ENCODE assay signal across 7 cellular contexts in genomic region chr1:3724416-3725030, GRCh38. TPM values are rescaled to one million over a fixed set of nuclear protein-coding genes. Genes with fewer than 3 reads are reported as not detected.
DNase-seq lines count a peak whose midpoint lies in the region; ATAC-seq and TF ChIP-seq lines count a peak whose summit lies in the region.
"Not testable (repeated sequence)": the region's sequence is repeated elsewhere in the genome, so short reads cannot be mapped to it uniquely, and the experiment has no call there.

No MANE protein-coding gene starts in this region.

- H3K4me3 Mint-ChIP-seq in activated T-cell treated with anti-CD3 and anti-CD28 coated beads, Interleukin-2, amount 50 U/mL, for 24 hours = not testable (repeated sequence)
- H3K4me3 Mint-ChIP-seq in effector memory CD8-positive, alpha-beta T cell = peak overlapping the region in 1 of 2 donors; percentile 6

- H3K27ac Mint-ChIP-seq in activated T-cell treated with anti-CD3 and anti-CD28 coated beads, Interleukin-2, amount 50 U/mL, for 24 hours = not testable (repeated sequence)
- peak overlapping the region in 1 of 2 donors; percentile 49 for H3K27ac Mint-ChIP-seq in effector memory CD8-positive, alpha-beta T cell

- peak; percentile 69 for ATAC-seq in effector memory CD8-positive, alpha-beta T cell (replicated peaks)

- peaks cover 11% of the 10 kb centered on the region for H3K27me3 Mint-ChIP-seq in activated T-cell treated with anti-CD3 and anti-CD28 coated beads, Interleukin-2, amount 50 U/mL, for 24 hours
- not testable (repeated sequence) for H3K27me3 Mint-ChIP-seq in effector memory CD8-positive, alpha-beta T cell

- H3K36me3 Mint-ChIP-seq in activated T-cell treated with anti-CD3 and anti-CD28 coated beads, Interleukin-2, amount 50 U/mL, for 24 hours (ENCODE audit: low read depth); effector memory CD8-positive, alpha-beta T cell (ENCODE audit: insufficient read depth): not testable (repeated sequence)

- peak; percentile 96 for TF ChIP-seq CTCF in GM12872 (IDR thresholded peaks at IDR 0.05; ENCODE audit: insufficient read depth, low read depth, low read length)

- not testable (repeated sequence) for H3K4me1 Mint-ChIP-seq in activated T-cell treated with anti-CD3 and anti-CD28 coated beads, Interleukin-2, amount 50 U/mL, for 24 hours (ENCODE audit: low read depth)
- H3K4me1 Mint-ChIP-seq in effector memory CD8-positive, alpha-beta T cell (ENCODE audit: low read depth in 2 of 2) = peaks cover 6 to 12% of the 10 kb centered on the region in 2 donors

- not testable (repeated sequence) for H3K9me3 Mint-ChIP-seq in activated T-cell treated with anti-CD3 and anti-CD28 coated beads, Interleukin-2, amount 50 U/mL, for 24 hours; effector memory CD8-positive, alpha-beta T cell

- DNase-seq in NCI-H1105 treated with DMSO at 0.1 percent for 48 hours (lab: John Stamatoyannopoulos, UW) (peak; percentile 64), SK-N-DZ (ENCODE audit: low spot score) (peak; percentile 59), left kidney (ENCODE audit: low read depth, low spot score) (peak; percentile 86)
- DNase-seq in activated T-cell treated with anti-CD3 and anti-CD28 coated beads, Interleukin-2, amount 50 U/mL, for 24 hours = peak; percentile 84
- DNase-seq in effector memory CD8-positive, alpha-beta T cell = peak; percentile 69 to 74 (median 74)
- peak; percentile 87 for DNase-seq in stimulated activated CD4-positive, alpha-beta T cell treated with anti-CD3 and anti-CD28 coated beads, Interleukin-15, amount 100 ng/mL, for 24 hours

RNA-seq across cellular contexts. Expression of gene CCDC27, which starts 27.7 kb away (rescaled TPM):
- polyA plus RNA-seq in SK-N-DZ (2014; cell fraction: cytosol; rRNA removed) = not detected in 2 replicates
- not detected in 2 replicates for polyA plus RNA-seq in SK-N-DZ (2014; cell fraction: nucleus; rRNA removed)

RNA-seq across cellular contexts. Expression of gene SMIM1, which starts 48.0 kb away (rescaled TPM):
- not detected in 2 replicates for polyA plus RNA-seq in SK-N-DZ (2014; cell fraction: cytosol; rRNA removed)
- 3.6 TPM in 1 of 2 replicates, not detected in the other for polyA plus RNA-seq in SK-N-DZ (2014; cell fraction: nucleus; rRNA removed)

Comparison
In these comparisons a context has a peak if more than half of its experiments do, and no peak if none do; other contexts are left out.
1. Peak in every context shown above with its lines: DNase-seq and ATAC-seq.